Comparison of ENCODE assay signal across 8 cellular contexts in genomic region chr4:24557036-24558022, GRCh38. TPM values are rescaled to one million over a fixed set of nuclear protein-coding genes. Genes with fewer than 3 reads are reported as not detected.
A peak's percentile ranks its signal among the peaks of the same experiment; 100 is the strongest.
DNase-seq lines count a peak whose midpoint lies in the region; ATAC-seq and TF ChIP-seq lines count a peak whose summit lies in the region.
"Had no signal": no experiment of that assay in that cellular context is flagged by ENCODE, and none has a peak within 500 bp of the region (broad histone marks: within the 10 kb centered on the region; RNA-seq: fewer than 3 reads in every experiment).

No MANE protein-coding gene starts in this region.

- DNase-seq in M059J (ENCODE audit: low read depth) (peak; percentile 55), cardiac fibroblast (ENCODE audit: low read depth in 2 of 2) (peak; percentile 32 to 56)
- peak in 1 of 10 donors; percentile 23 for DNase-seq in naive thymus-derived CD8-positive, alpha-beta T cell
- no peak for DNase-seq in effector CD8-positive, alpha-beta T cell (lab: John Stamatoyannopoulos, UW)
- DNase-seq in activated CD4-positive, alpha-beta T cell treated with anti-CD3 and anti-CD28 coated beads for 4 hours = no peak
- DNase-seq: right cardiac atrium had no signal

- H3K27ac Mint-ChIP-seq in naive thymus-derived CD8-positive, alpha-beta T cell = peak overlapping the region in 6 of 10 donors; percentile 8 to 82 (median 66)

- no peak for TF ChIP-seq CTCF in cardiac fibroblast (IDR thresholded peaks at IDR 0.05; ENCODE audit: low read depth, low read length)

- POLR2A ChIA-PET in naive thymus-derived CD8-positive, alpha-beta T cell (lab: Charles Lee) = interaction anchor here (0.5 to 1.4 kb wide), 2 partner anchors 27 to 587 kb away, joined by 5 to 9 read pairs; partner anchors contain the start of gene DHX15

- H3K36me3 Mint-ChIP-seq in naive thymus-derived CD8-positive, alpha-beta T cell = peaks cover 11 to 75% (median 25%) of the 10 kb centered on the region in 3 donors

- H3K9me3 Mint-ChIP-seq in naive thymus-derived CD8-positive, alpha-beta T cell = peaks cover 0 to 5% (median 0%) of the 10 kb centered on the region in 9 donors

- peak; percentile 66 for ATAC-seq in GM18867 (IDR thresholded peaks at IDR 0.05; ENCODE audit: unreplicated experiment)
- peak; percentile 73 to 76 for ATAC-seq in naive thymus-derived CD8-positive, alpha-beta T cell
- no peak for ATAC-seq in HG03520 (IDR thresholded peaks at IDR 0.05; ENCODE audit: unreplicated experiment)
- ATAC-seq: right cardiac atrium had no signal

- H3K27me3 Mint-ChIP-seq in naive thymus-derived CD8-positive, alpha-beta T cell = no peaks in the 10 kb centered on the region

- H3K4me3 Mint-ChIP-seq in naive thymus-derived CD8-positive, alpha-beta T cell = peak overlapping the region; percentile 1 to 70 (median 58)

- peaks cover 25 to 70% (median 67%) of the 10 kb centered on the region in 4 donors for H3K4me1 Mint-ChIP-seq in naive thymus-derived CD8-positive, alpha-beta T cell

- no peak overlapping the region for H3K4me3 ChIP-seq in cardiac fibroblast (replicated peaks in 1 of 2; ENCODE audit: low read depth in 2 of 2, low read length in 2 of 2)

RNA-seq across cellular contexts. Expression of gene DHX15, which starts 27.0 kb away (rescaled TPM):
- 120 and 198 TPM in 2 replicates for total RNA-seq in M059J (2014; rRNA removed; shearing (Covaris generic))
- 100 to 1,000 TPM; 155 to 157 TPM for total RNA-seq in naive thymus-derived CD8-positive, alpha-beta T cell
- polyA plus RNA-seq in naive thymus-derived CD8-positive, alpha-beta T cell = 10 to 100 TPM; 36.5 to 49.4 (median 38.0) TPM

Comparison
In these comparisons a context has a peak if more than half of its experiments do, and no peak if none do; other contexts are left out.
1. DNase-seq: peak in M059J (single experiment) and cardiac fibroblast (2 of 2); none in effector CD8-positive, alpha-beta T cell (single experiment) and activated CD4-positive, alpha-beta T cell treated with anti-CD3 and anti-CD28 coated beads for 4 hours (0 of 2).